ENCODE assay signal across 8 cellular contexts in the genomic region with DNA sequence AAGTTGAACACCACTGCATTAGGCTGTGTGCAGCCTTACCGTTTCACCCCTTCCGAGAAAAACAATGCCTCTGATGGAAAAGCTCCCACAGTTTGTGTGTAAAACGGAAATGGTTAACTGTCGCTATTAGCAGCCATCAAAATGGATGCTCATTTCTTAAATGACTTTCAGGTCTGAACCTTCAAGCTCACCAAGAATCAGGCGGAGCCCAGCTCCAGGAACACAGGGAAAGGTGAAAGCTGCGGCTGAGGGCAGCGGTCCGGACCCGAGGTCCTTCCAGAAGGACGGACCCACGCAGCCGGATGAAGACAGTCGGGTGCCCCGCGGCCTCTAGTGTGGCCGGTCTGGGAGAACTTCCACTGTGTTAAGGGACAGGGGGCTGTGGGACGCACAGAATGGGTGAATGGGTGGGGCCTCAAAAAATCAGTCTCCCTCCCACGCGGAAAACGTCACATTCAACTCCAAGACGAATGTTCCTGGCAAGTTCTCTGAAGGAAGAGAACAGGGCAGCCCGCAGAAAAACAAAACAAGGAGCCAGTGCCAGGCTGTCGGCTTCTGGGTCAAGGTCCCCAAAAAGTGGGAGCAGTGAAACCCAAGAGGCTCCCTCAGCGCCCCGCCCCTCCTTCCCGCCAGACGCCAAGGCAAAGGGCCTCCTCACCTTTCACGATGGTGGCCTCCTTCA. TPM values are rescaled to one million over a fixed set of nuclear protein-coding genes. Genes with fewer than 3 reads are reported as not detected.
DNase-seq lines count a peak whose midpoint lies in the region; ATAC-seq and TF ChIP-seq lines count a peak whose summit lies in the region.

No MANE protein-coding gene starts in this region.

- POLR2A ChIA-PET in activated CD4-positive, alpha-beta memory T cell treated with anti-CD3 and anti-CD28 coated beads, Interleukin-2, amount 10 ng/mL, durations not matched to agents 7 days and 5 days (lab: Charles Lee) = interaction anchor here (1.1 kb wide), 1 partner anchor 25 kb away, joined by 3 read pairs; no protein-coding TSS in a partner anchor
- POLR2A ChIA-PET in activated CD4-positive, alpha-beta memory T cell treated with anti-CD3 and anti-CD28 coated beads for 36 hours (lab: Charles Lee) = no interaction called here

- DNase-seq in activated CD4-positive, alpha-beta memory T cell treated with anti-CD3 and anti-CD28 coated beads, Interleukin-2, amount 10 ng/mL, durations not matched to agents 7 days and 5 days = no peak
- no peak for DNase-seq in activated CD4-positive, alpha-beta memory T cell treated with anti-CD3 and anti-CD28 coated beads for 36 hours
- no peak for DNase-seq in breast epithelium (ENCODE audit: low spot score in 2 of 2)
- DNase-seq in lung (ENCODE audit: low spot score) = no peak
- DNase-seq in transverse colon = no peak
- DNase-seq in germinal center (ENCODE audit: low spot score) = no peak

- peaks cover 17% of the 10 kb centered on the region for H3K36me3 Mint-ChIP-seq in activated CD4-positive, alpha-beta memory T cell treated with anti-CD3 and anti-CD28 coated beads, Interleukin-2, amount 10 ng/mL, durations not matched to agents 7 days and 5 days (ENCODE audit: low read depth)
- H3K36me3 Mint-ChIP-seq in activated CD4-positive, alpha-beta memory T cell treated with anti-CD3 and anti-CD28 coated beads for 36 hours = peaks cover 8% of the 10 kb centered on the region

- ATAC-seq in lung (ENCODE audit: insufficient read depth, low FRiP score) (no peak), HG02852 (IDR thresholded peaks at IDR 0.05; ENCODE audit: unreplicated experiment) (no peak), HG02610 (IDR thresholded peaks at IDR 0.05; ENCODE audit: unreplicated experiment) (no peak)

- no peaks in the 10 kb centered on the region for H3K9me3 ChIP-seq in breast epithelium
- H3K9me3 ChIP-seq in lung (ENCODE audit: control insufficient read depth in 2 of 2, insufficient read depth in 1 of 2, low read length in 1 of 2) = no peaks in the 10 kb centered on the region
- no peaks in the 10 kb centered on the region for H3K9me3 ChIP-seq in transverse colon

- H3K27ac ChIP-seq in breast epithelium (peak overlapping the region; percentile 81 to 100), lung (ENCODE audit: low read depth in 1 of 2, low read length in 1 of 2) (peak overlapping the region in 1 of 2 donors; percentile 52), transverse colon (peak overlapping the region in 3 of 4 donors; percentile 1 to 49 (median 41))

- in situ Hi-C loops in transverse colon (cut with MboI; ENCODE audit: low pct_ligation_motif_present in 1 of 4, low pct_unique_long_range_greater_than_20kb in 1 of 4, low sequenced_read_pairs in 3 of 4) = loop anchor here in 3 of 4 donors (25.0 kb wide), 3 partner anchors 331 to 819 kb away; no protein-coding TSS in a partner anchor

- H3K27me3 ChIP-seq in breast epithelium = no peaks in the 10 kb centered on the region
- H3K27me3 ChIP-seq in lung (ENCODE audit: control insufficient read depth, insufficient read depth) = no peaks in the 10 kb centered on the region
- H3K27me3 ChIP-seq in transverse colon = no peaks in the 10 kb centered on the region

- peaks cover 0 to 11% of the 10 kb centered on the region in 2 donors for H3K4me1 ChIP-seq in breast epithelium
- peaks cover 2 to 27% of the 10 kb centered on the region in 2 donors for H3K4me1 ChIP-seq in lung (ENCODE audit: control insufficient read depth in 2 of 2, insufficient read depth in 2 of 2, low read length in 2 of 2)
- peaks cover 18 to 74% (median 49%) of the 10 kb centered on the region in 4 donors for H3K4me1 ChIP-seq in transverse colon

- 75 to 80% methylated on average over 28 of the region's 28 CpGs for WGBS in lung, 2 donors
- 60 to 72% methylated on average over 1 to 28 of the region's 28 CpGs for WGBS in transverse colon (ENCODE audit: low coverage in 1 of 2), 2 donors

- CTCF ChIA-PET in activated CD4-positive, alpha-beta memory T cell treated with anti-CD3 and anti-CD28 coated beads, Interleukin-2, amount 10 ng/mL, durations not matched to agents 7 days and 5 days (lab: Charles Lee) = interaction anchor here (1.9 to 2.8 kb wide), 2 partner anchors 9 to 17 kb away, joined by 6 to 8 read pairs; no protein-coding TSS in a partner anchor
- CTCF ChIA-PET in activated CD4-positive, alpha-beta memory T cell treated with anti-CD3 and anti-CD28 coated beads for 36 hours (lab: Charles Lee) = no interaction called here

- no peaks in the 10 kb centered on the region for H3K9me3 Mint-ChIP-seq in activated CD4-positive, alpha-beta memory T cell treated with anti-CD3 and anti-CD28 coated beads, Interleukin-2, amount 10 ng/mL, durations not matched to agents 7 days and 5 days
- H3K9me3 Mint-ChIP-seq in activated CD4-positive, alpha-beta memory T cell treated with anti-CD3 and anti-CD28 coated beads for 36 hours = no peaks in the 10 kb centered on the region

- no peak for TF ChIP-seq EP300 in transverse colon (IDR thresholded peaks at IDR 0.05; ENCODE audit: low read depth)

- no peaks in the 10 kb centered on the region for H3K27me3 Mint-ChIP-seq in activated CD4-positive, alpha-beta memory T cell treated with anti-CD3 and anti-CD28 coated beads, Interleukin-2, amount 10 ng/mL, durations not matched to agents 7 days and 5 days
- no peaks in the 10 kb centered on the region for H3K27me3 Mint-ChIP-seq in activated CD4-positive, alpha-beta memory T cell treated with anti-CD3 and anti-CD28 coated beads for 36 hours

- H3K4me3 Mint-ChIP-seq in activated CD4-positive, alpha-beta memory T cell treated with anti-CD3 and anti-CD28 coated beads, Interleukin-2, amount 10 ng/mL, durations not matched to agents 7 days and 5 days = peak overlapping the region; percentile 17
- no peak overlapping the region for H3K4me3 Mint-ChIP-seq in activated CD4-positive, alpha-beta memory T cell treated with anti-CD3 and anti-CD28 coated beads for 36 hours

- intact Hi-C loops in activated CD4-positive, alpha-beta memory T cell treated with anti-CD3 and anti-CD28 coated beads for 36 hours (cut with micrococcal nuclease) = no loop called here
- intact Hi-C loops in breast epithelium (cut with DNase I; ENCODE audit: low total_unique reads) = no loop called here
- intact Hi-C loops in transverse colon (cut with DNase I; ENCODE audit: low total_unique reads) = loop anchor here (5.0 kb wide), 1 partner anchor 326 kb away; no protein-coding TSS in a partner anchor

- TF ChIP-seq CTCF in breast epithelium (IDR thresholded peaks at IDR 0.05) (no peak), lung (IDR thresholded peaks at IDR 0.05; ENCODE audit: control extremely low read depth, extremely low read depth) (no peak), transverse colon (IDR thresholded peaks at IDR 0.05) (no peak)

- H3K27ac Mint-ChIP-seq in activated CD4-positive, alpha-beta memory T cell treated with anti-CD3 and anti-CD28 coated beads, Interleukin-2, amount 10 ng/mL, durations not matched to agents 7 days and 5 days = no peak overlapping the region
- no peak overlapping the region for H3K27ac Mint-ChIP-seq in activated CD4-positive, alpha-beta memory T cell treated with anti-CD3 and anti-CD28 coated beads for 36 hours

- H3K36me3 ChIP-seq in breast epithelium (no peaks in the 10 kb centered on the region), lung (ENCODE audit: control insufficient read depth in 2 of 2, insufficient read depth in 2 of 2, low read length in 2 of 2) (peaks cover 27 to 33% of the 10 kb centered on the region in 2 donors), transverse colon (peaks cover 0 to 19% (median 6%) of the 10 kb centered on the region in 4 donors)

- H3K4me3 ChIP-seq in breast epithelium = peak overlapping the region; percentile 48 to 97 (median 81)
- H3K4me3 ChIP-seq in lung = peak overlapping the region; percentile 52
- H3K4me3 ChIP-seq in transverse colon = peak overlapping the region; percentile 16 to 49 (median 26)

- H3K4me1 Mint-ChIP-seq in activated CD4-positive, alpha-beta memory T cell treated with anti-CD3 and anti-CD28 coated beads, Interleukin-2, amount 10 ng/mL, durations not matched to agents 7 days and 5 days = peaks cover 48% of the 10 kb centered on the region
- H3K4me1 Mint-ChIP-seq in activated CD4-positive, alpha-beta memory T cell treated with anti-CD3 and anti-CD28 coated beads for 36 hours (ENCODE audit: low read depth) = peaks cover 50% of the 10 kb centered on the region

- TF ChIP-seq POLR2A in breast epithelium (IDR thresholded peaks at IDR 0.05) = no peak
- TF ChIP-seq POLR2A in transverse colon (IDR thresholded peaks at IDR 0.05) = no peak

RNA-seq across cellular contexts. Expression of a gene that starts 4.9 kb away (rescaled TPM):
- total RNA-seq in activated CD4-positive, alpha-beta memory T cell treated with anti-CD3 and anti-CD28 coated beads, Interleukin-2, amount 10 ng/mL, durations not matched to agents 7 days and 5 days = 1 to 10 TPM; 7.9 to 8.1 TPM
- total RNA-seq in activated CD4-positive, alpha-beta memory T cell treated with anti-CD3 and anti-CD28 coated beads for 36 hours = 1 to 10 TPM; 2.3 to 2.5 TPM
- total RNA-seq in breast epithelium = 10 to 100 TPM; 25.8 to 38.2 (median 29.5) TPM
- total RNA-seq in lung = 10 to 100 TPM; 12.9 to 27.1 TPM
- polyA plus RNA-seq in lung = 10 to 100 TPM in 1 of 2 donors, 1 to 10 TPM in 1; 6.8 to 17.9 TPM
- 10 to 100 TPM; 12.5 to 72.6 (median 28.5) TPM for total RNA-seq in transverse colon

Comparison
In these comparisons a context has a peak if more than half of its experiments do, and no peak if none do; other contexts are left out.
1. H3K4me3 ChIP-seq: peak in every context shown above with its lines; median percentile 81 in breast epithelium; 52 in lung; 26 in transverse colon.